In genomic region chr4:63460075-63460474, GRCh38 we compare ENCODE assay signal across 14 cellular contexts.
DNase-seq lines count a peak whose midpoint lies in the region; ATAC-seq and TF ChIP-seq lines count a peak whose summit lies in the region.
"Had no signal": no experiment of that assay in that cellular context is flagged by ENCODE, and none has a peak within 500 bp of the region (broad histone marks: within the 10 kb centered on the region; RNA-seq: fewer than 3 reads in every experiment).

No MANE protein-coding gene starts in this region.

- DNase-seq in SKM-1 treated with dmso at 0.1 percent for 144 hours (lab: John Stamatoyannopoulos, UW; ENCODE audit: unreplicated experiment) (peak; percentile 0), SKM-1 (lab: John Stamatoyannopoulos, UW; ENCODE audit: unreplicated experiment) (no peak), SK-MEL-5 (ENCODE audit: low read depth, low spot score) (peak; percentile 6), chondrocyte (ENCODE audit: low spot score) (no peak), endothelial cell (ENCODE audit: low spot score) (no peak)
- DNase-seq in stimulated activated CD4-positive, alpha-beta T cell treated with anti-CD3 and anti-CD28 coated beads, Interleukin-2, amount 100 ng/mL, for 48 hours = no peak
- DNase-seq: Caco-2; CD8-positive, alpha-beta memory T cell; DND-41; H7 had no signal

- peaks cover 11% of the 10 kb centered on the region for H3K4me1 Mint-ChIP-seq in chondrocyte (ENCODE audit: low read depth)
- peaks cover 10% of the 10 kb centered on the region for H3K4me1 Mint-ChIP-seq in endothelial cell (ENCODE audit: unreplicated experiment)
- H3K4me1 Mint-ChIP-seq: CD8-positive, alpha-beta memory T cell; GM23338 had no signal

- H3K9me3 Mint-ChIP-seq in chondrocyte (ENCODE audit: low read depth) (peaks cover 2% of the 10 kb centered on the region), endothelial cell (ENCODE audit: unreplicated experiment) (no peaks in the 10 kb centered on the region)
- H3K9me3 Mint-ChIP-seq: GM23338 had no signal

- ATAC-seq in GM18873 (IDR thresholded peaks at IDR 0.05; ENCODE audit: low FRiP score, unreplicated experiment) (no peak), HG03457 (IDR thresholded peaks at IDR 0.05; ENCODE audit: unreplicated experiment) (no peak)
- ATAC-seq: GM23338, HepG2 had no signal

- peak overlapping the region; percentile 63 for H3K27ac Mint-ChIP-seq in chondrocyte (ENCODE audit: unreplicated experiment)
- no peak overlapping the region for H3K27ac Mint-ChIP-seq in endothelial cell (ENCODE audit: unreplicated experiment)
- H3K27ac Mint-ChIP-seq: GM23338 had no signal

- in situ Hi-C loops in SK-MEL-5 (cut with HindIII; ENCODE audit: low pct_unique_long_range_greater_than_20kb, low sequenced_read_pairs) = no loop called here

- H3K36me3 Mint-ChIP-seq in chondrocyte (ENCODE audit: low read depth) (no peaks in the 10 kb centered on the region), endothelial cell (ENCODE audit: low read depth, unreplicated experiment) (no peaks in the 10 kb centered on the region)
- H3K36me3 Mint-ChIP-seq: CD8-positive, alpha-beta memory T cell had no signal

- H3K27me3 Mint-ChIP-seq in chondrocyte (ENCODE audit: low read depth) (no peaks in the 10 kb centered on the region), endothelial cell (ENCODE audit: unreplicated experiment) (no peaks in the 10 kb centered on the region)
- H3K27me3 Mint-ChIP-seq: CD8-positive, alpha-beta memory T cell had no signal

- TF ChIP-seq CTCF in chondrocyte (IDR thresholded peaks at IDR 0.05) = no peak
- TF ChIP-seq CTCF in endothelial cell (IDR thresholded peaks at IDR 0.05; ENCODE audit: unreplicated experiment) = no peak

- H3K4me3 Mint-ChIP-seq in chondrocyte (ENCODE audit: unreplicated experiment) (no peak overlapping the region), endothelial cell (ENCODE audit: unreplicated experiment) (no peak overlapping the region)
- H3K4me3 Mint-ChIP-seq: CD8-positive, alpha-beta memory T cell; GM23338 had no signal

Comparison
In these comparisons a context has a peak if more than half of its experiments do, and no peak if none do; other contexts are left out.
1. DNase-seq: peak in SKM-1 treated with dmso at 0.1 percent for 144 hours (single experiment) and SK-MEL-5 (single experiment); none in SKM-1 (single experiment), chondrocyte (single experiment), endothelial cell (single experiment) and stimulated activated CD4-positive, alpha-beta T cell treated with anti-CD3 and anti-CD28 coated beads, Interleukin-2, amount 100 ng/mL, for 48 hours (0 of 2).